ENCODE assay signal across 8 cellular contexts in genomic region chr3:197186887-197187588, GRCh38.
DNase-seq lines count a peak whose midpoint lies in the region; ATAC-seq lines count a peak whose summit lies in the region.

No MANE protein-coding gene starts in this region.

- no peaks in the 10 kb centered on the region for H3K9me3 Mint-ChIP-seq in activated T-helper 1 cell treated with anti-CD3 and anti-CD28 coated beads, Interleukin-12 subunit alpha, Interleukin-12 subunit beta, Interleukin-2, Interleukin-4 antibody, amounts not matched to agents 30 ng/mL and 10 ng/mL and 1 ng/mL, durations not matched to agents 14 hours and 24 hours and 36 hours

- intact Hi-C loops in activated T-helper 1 cell treated with anti-CD3 and anti-CD28 coated beads, Interleukin-12 subunit alpha, Interleukin-12 subunit beta, Interleukin-2, Interleukin-4 antibody, amounts not matched to agents 30 ng/mL and 10 ng/mL and 1 ng/mL, durations not matched to agents 14 hours and 24 hours and 36 hours (cut with micrococcal nuclease): loop anchor here (1.0 to 10.0 kb wide), 4 partner anchors 102 to 350 kb away; no protein-coding TSS in a partner anchor

- peak; percentile 10 for DNase-seq in stimulated activated CD4-positive, alpha-beta T cell treated with anti-CD3 and anti-CD28 coated beads, Interleukin-2, amount 100 ng/mL, for 4 hours (ENCODE audit: low read depth)
- DNase-seq in stimulated activated CD4-positive, alpha-beta T cell treated with anti-CD3 and anti-CD28 coated beads, Interleukin-1b, Interleukin-23, amount 100 ng/mL, for 48 hours: no peak
- DNase-seq in NCI-H345 treated with DMSO at 0.1 percent for 48 hours (lab: John Stamatoyannopoulos, UW; ENCODE audit: unreplicated experiment) (peak; percentile 80), glomerular visceral epithelial cell (ENCODE audit: extremely low spot score) (peak; percentile 50), putamen (ENCODE audit: low spot score) (peak; percentile 28), mesenteric fat pad (ENCODE audit: low spot score) (no peak)
- DNase-seq in activated T-helper 1 cell treated with anti-CD3 and anti-CD28 coated beads, Interleukin-12 subunit alpha, Interleukin-12 subunit beta, Interleukin-2, Interleukin-4 antibody, amounts not matched to agents 30 ng/mL and 10 ng/mL and 1 ng/mL, durations not matched to agents 14 hours and 24 hours and 36 hours (ENCODE audit: low spot score): peak; percentile 5

- H3K27ac Mint-ChIP-seq in activated T-helper 1 cell treated with anti-CD3 and anti-CD28 coated beads, Interleukin-12 subunit alpha, Interleukin-12 subunit beta, Interleukin-2, Interleukin-4 antibody, amounts not matched to agents 30 ng/mL and 10 ng/mL and 1 ng/mL, durations not matched to agents 14 hours and 24 hours and 36 hours: no peak overlapping the region

- H3K36me3 Mint-ChIP-seq in activated T-helper 1 cell treated with anti-CD3 and anti-CD28 coated beads, Interleukin-12 subunit alpha, Interleukin-12 subunit beta, Interleukin-2, Interleukin-4 antibody, amounts not matched to agents 30 ng/mL and 10 ng/mL and 1 ng/mL, durations not matched to agents 14 hours and 24 hours and 36 hours (ENCODE audit: low read depth): peaks cover 4% of the 10 kb centered on the region

- ATAC-seq in HG02981 (IDR thresholded peaks at IDR 0.05; ENCODE audit: unreplicated experiment): peak; percentile 61

- peaks cover 13% of the 10 kb centered on the region for H3K4me1 Mint-ChIP-seq in activated T-helper 1 cell treated with anti-CD3 and anti-CD28 coated beads, Interleukin-12 subunit alpha, Interleukin-12 subunit beta, Interleukin-2, Interleukin-4 antibody, amounts not matched to agents 30 ng/mL and 10 ng/mL and 1 ng/mL, durations not matched to agents 14 hours and 24 hours and 36 hours (ENCODE audit: low read depth)

- H3K27me3 Mint-ChIP-seq in activated T-helper 1 cell treated with anti-CD3 and anti-CD28 coated beads, Interleukin-12 subunit alpha, Interleukin-12 subunit beta, Interleukin-2, Interleukin-4 antibody, amounts not matched to agents 30 ng/mL and 10 ng/mL and 1 ng/mL, durations not matched to agents 14 hours and 24 hours and 36 hours (ENCODE audit: insufficient read depth): no peaks in the 10 kb centered on the region

- no peak overlapping the region for H3K4me3 Mint-ChIP-seq in activated T-helper 1 cell treated with anti-CD3 and anti-CD28 coated beads, Interleukin-12 subunit alpha, Interleukin-12 subunit beta, Interleukin-2, Interleukin-4 antibody, amounts not matched to agents 30 ng/mL and 10 ng/mL and 1 ng/mL, durations not matched to agents 14 hours and 24 hours and 36 hours

Comparison
In these comparisons a context has a peak if more than half of its experiments do, and no peak if none do; other contexts are left out.
1. DNase-seq: peak in stimulated activated CD4-positive, alpha-beta T cell treated with anti-CD3 and anti-CD28 coated beads, Interleukin-2, amount 100 ng/mL, for 4 hours (single experiment), NCI-H345 treated with DMSO at 0.1 percent for 48 hours (single experiment), activated T-helper 1 cell treated with anti-CD3 and anti-CD28 coated beads, Interleukin-12 subunit alpha, Interleukin-12 subunit beta, Interleukin-2, Interleukin-4 antibody, amounts not matched to agents 30 ng/mL and 10 ng/mL and 1 ng/mL, durations not matched to agents 14 hours and 24 hours and 36 hours (single experiment), glomerular visceral epithelial cell (single experiment) and putamen (single experiment); none in stimulated activated CD4-positive, alpha-beta T cell treated with anti-CD3 and anti-CD28 coated beads, Interleukin-1b, Interleukin-23, amount 100 ng/mL, for 48 hours (single experiment) and mesenteric fat pad (single experiment).